9 cellular contexts compared by ENCODE assay signal in the genomic region with DNA sequence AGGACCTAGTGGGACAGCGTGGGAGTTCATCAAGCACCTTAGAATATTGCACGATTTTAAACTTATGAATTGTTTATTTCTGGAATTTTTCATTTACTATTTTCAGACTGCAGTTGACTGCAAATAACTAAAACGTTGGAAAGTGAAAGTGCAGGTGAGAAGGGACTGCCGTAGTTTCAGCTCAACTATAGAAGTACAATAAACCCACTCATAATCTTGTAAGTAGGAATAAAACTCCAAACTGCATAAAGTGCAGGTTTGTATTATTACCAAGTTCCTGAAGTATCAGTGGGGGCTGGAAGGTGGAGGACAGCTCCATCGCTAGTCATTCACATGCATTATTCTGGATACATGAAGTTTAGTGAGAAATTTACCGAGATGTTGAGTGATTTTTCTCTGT. TPM values are rescaled to one million over a fixed set of nuclear protein-coding genes. Genes with fewer than 3 reads are reported as not detected.
DNase-seq lines count a peak whose midpoint lies in the region; ATAC-seq, FAIRE-seq and TF ChIP-seq lines count a peak whose summit lies in the region.
"Had no signal": no experiment of that assay in that cellular context is flagged by ENCODE, and none has a peak within 500 bp of the region (broad histone marks: within the 10 kb centered on the region; RNA-seq: fewer than 3 reads in every experiment).

No MANE protein-coding gene starts in this region.

- peak overlapping the region; percentile 91 for H3K27ac Mint-ChIP-seq in stimulated activated naive CD8-positive, alpha-beta T cell treated with anti-CD3 and anti-CD28 coated beads, Interleukin-15, Interleukin-2, amounts not matched to agents 100 ng/mL and 50 ng/mL, for 24 hours
- H3K27ac Mint-ChIP-seq in T-helper 17 cell, result peak overlapping the region; percentile 98

- H3K27ac ChIP-seq in right lobe of liver, result peak overlapping the region; percentile 33 to 77 (median 56)
- no peak overlapping the region for H3K27ac ChIP-seq in caudate nucleus (ENCODE audit: low read depth, low read length)
- H3K27ac ChIP-seq: epithelial cell of prostate had no signal

- H3K4me3 ChIP-seq in right lobe of liver, result peak overlapping the region; percentile 10 to 28 (median 15)

- H3K9me3 ChIP-seq in T-helper 17 cell (ENCODE audit: control insufficient read depth, low read length, poor library complexity, severe bottlenecking), result no peaks in the 10 kb centered on the region
- H3K9me3 ChIP-seq in right lobe of liver, result no peaks in the 10 kb centered on the region

- no peak for FAIRE-seq in frontal cortex (lab: Jason Lieb, UNC)

- TF ChIP-seq CTCF in right lobe of liver (IDR thresholded peaks at IDR 0.05), result no peak

- peaks cover 71% of the 10 kb centered on the region for H3K4me1 Mint-ChIP-seq in stimulated activated naive CD8-positive, alpha-beta T cell treated with anti-CD3 and anti-CD28 coated beads, Interleukin-15, Interleukin-2, amounts not matched to agents 100 ng/mL and 50 ng/mL, for 24 hours (ENCODE audit: low read depth)
- H3K4me1 Mint-ChIP-seq in T-helper 17 cell, result peaks cover 47% of the 10 kb centered on the region

- H3K4me3 Mint-ChIP-seq in stimulated activated naive CD8-positive, alpha-beta T cell treated with anti-CD3 and anti-CD28 coated beads, Interleukin-15, Interleukin-2, amounts not matched to agents 100 ng/mL and 50 ng/mL, for 24 hours, result peak overlapping the region; percentile 71
- H3K4me3 Mint-ChIP-seq in T-helper 17 cell, result peak overlapping the region; percentile 90

- H3K36me3 ChIP-seq in right lobe of liver, result no peaks in the 10 kb centered on the region

- H3K9me3 Mint-ChIP-seq in stimulated activated naive CD8-positive, alpha-beta T cell treated with anti-CD3 and anti-CD28 coated beads, Interleukin-15, Interleukin-2, amounts not matched to agents 100 ng/mL and 50 ng/mL, for 24 hours, result no peaks in the 10 kb centered on the region

- intact Hi-C loops in right lobe of liver (cut with DNase I), result no loop called here

- no peak for DNase-seq in stimulated activated naive CD8-positive, alpha-beta T cell treated with anti-CD3 and anti-CD28 coated beads, Interleukin-15, Interleukin-2, amounts not matched to agents 100 U/mL and 50 U/mL, for 24 hours
- DNase-seq in T-helper 17 cell, result no peak
- DNase-seq in right lobe of liver, result no peak
- no peak for DNase-seq in frontal cortex (ENCODE audit: low spot score in 2 of 2)
- no peak for DNase-seq in NCI-H1694 (lab: John Stamatoyannopoulos, UW)
- DNase-seq in caudate nucleus (lab: John Stamatoyannopoulos, UW), result no peak

- no peaks in the 10 kb centered on the region for H3K36me3 Mint-ChIP-seq in stimulated activated naive CD8-positive, alpha-beta T cell treated with anti-CD3 and anti-CD28 coated beads, Interleukin-15, Interleukin-2, amounts not matched to agents 100 ng/mL and 50 ng/mL, for 24 hours (ENCODE audit: low read depth)
- no peaks in the 10 kb centered on the region for H3K36me3 Mint-ChIP-seq in T-helper 17 cell (ENCODE audit: low read depth)

- no peaks in the 10 kb centered on the region for H3K27me3 ChIP-seq in right lobe of liver

- ATAC-seq in stimulated activated naive CD8-positive, alpha-beta T cell treated with anti-CD3 and anti-CD28 coated beads, Interleukin-15, Interleukin-2, amounts not matched to agents 100 U/mL and 50 U/mL, for 24 hours, result no peak
- ATAC-seq in T-helper 17 cell, result no peak
- ATAC-seq in right lobe of liver, result peak in 1 of 4 donors; percentile 6
- no peak for ATAC-seq in GM18498 (IDR thresholded peaks at IDR 0.05; ENCODE audit: unreplicated experiment)

- 11% methylated on average over 6 of the region's 6 CpGs for WGBS in right lobe of liver (ENCODE audit: insufficient coverage, low coverage, low lambda C conversion rate, missing lambda C conversion rate)

- no peaks in the 10 kb centered on the region for H3K27me3 Mint-ChIP-seq in stimulated activated naive CD8-positive, alpha-beta T cell treated with anti-CD3 and anti-CD28 coated beads, Interleukin-15, Interleukin-2, amounts not matched to agents 100 ng/mL and 50 ng/mL, for 24 hours
- H3K27me3 Mint-ChIP-seq in T-helper 17 cell, result no peaks in the 10 kb centered on the region

- no peak for TF ChIP-seq POLR2A in right lobe of liver (IDR thresholded peaks at IDR 0.05)

- peaks cover 0 to 88% (median 26%) of the 10 kb centered on the region in 4 donors for H3K4me1 ChIP-seq in right lobe of liver

RNA-seq across cellular contexts. Expression of gene PLCL2, which starts 43.4 kb away (rescaled TPM):
- total RNA-seq in T-helper 17 cell, result 10 to 100 TPM; 53.5 to 55.3 TPM
- 1 to 10 TPM; 4.6 to 8.2 (median 6.9) TPM for total RNA-seq in right lobe of liver
- 122 TPM for total RNA-seq in frontal cortex

Comparison
In these comparisons a context has a peak if more than half of its experiments do, and no peak if none do; other contexts are left out.
1. RNA of gene PLCL2, which starts 43.4 kb away (total RNA-seq): 122 TPM in frontal cortex (single experiment) and 53.5 to 55.3 TPM in T-helper 17 cell; 4.6 to 8.2 TPM in right lobe of liver; every median in the first group is over 4 times any median in the second.